1 cellular context compared by ENCODE assay signal in the genomic region with DNA sequence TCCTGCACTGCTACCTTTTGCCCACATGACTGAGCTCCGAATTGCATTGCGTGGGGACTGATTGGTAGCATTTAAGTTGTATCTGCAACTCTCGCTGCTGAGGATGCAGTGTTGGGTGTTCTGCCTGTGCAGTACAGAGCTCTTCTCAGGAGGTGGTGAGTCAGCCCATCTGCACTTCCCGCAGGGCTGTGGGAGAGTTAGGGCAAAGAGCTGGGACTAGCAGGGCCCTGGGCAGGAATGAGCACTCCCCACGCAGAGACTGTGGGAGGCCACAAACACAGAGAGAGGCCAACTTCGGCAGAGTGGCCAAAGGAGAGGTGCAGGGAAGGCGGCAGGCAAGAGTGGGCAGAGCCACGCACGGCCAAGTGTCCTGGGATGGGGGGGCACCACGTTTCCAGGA.
TF ChIP-seq lines count a peak whose summit lies in the region.

No MANE protein-coding gene starts in this region.

TF ChIP-seq in HEK293, 187 proteins besides CTCF, POLR2A, EP300 and RAD21 (continued from another document):
- TF ChIP-seq, protein P1, sequence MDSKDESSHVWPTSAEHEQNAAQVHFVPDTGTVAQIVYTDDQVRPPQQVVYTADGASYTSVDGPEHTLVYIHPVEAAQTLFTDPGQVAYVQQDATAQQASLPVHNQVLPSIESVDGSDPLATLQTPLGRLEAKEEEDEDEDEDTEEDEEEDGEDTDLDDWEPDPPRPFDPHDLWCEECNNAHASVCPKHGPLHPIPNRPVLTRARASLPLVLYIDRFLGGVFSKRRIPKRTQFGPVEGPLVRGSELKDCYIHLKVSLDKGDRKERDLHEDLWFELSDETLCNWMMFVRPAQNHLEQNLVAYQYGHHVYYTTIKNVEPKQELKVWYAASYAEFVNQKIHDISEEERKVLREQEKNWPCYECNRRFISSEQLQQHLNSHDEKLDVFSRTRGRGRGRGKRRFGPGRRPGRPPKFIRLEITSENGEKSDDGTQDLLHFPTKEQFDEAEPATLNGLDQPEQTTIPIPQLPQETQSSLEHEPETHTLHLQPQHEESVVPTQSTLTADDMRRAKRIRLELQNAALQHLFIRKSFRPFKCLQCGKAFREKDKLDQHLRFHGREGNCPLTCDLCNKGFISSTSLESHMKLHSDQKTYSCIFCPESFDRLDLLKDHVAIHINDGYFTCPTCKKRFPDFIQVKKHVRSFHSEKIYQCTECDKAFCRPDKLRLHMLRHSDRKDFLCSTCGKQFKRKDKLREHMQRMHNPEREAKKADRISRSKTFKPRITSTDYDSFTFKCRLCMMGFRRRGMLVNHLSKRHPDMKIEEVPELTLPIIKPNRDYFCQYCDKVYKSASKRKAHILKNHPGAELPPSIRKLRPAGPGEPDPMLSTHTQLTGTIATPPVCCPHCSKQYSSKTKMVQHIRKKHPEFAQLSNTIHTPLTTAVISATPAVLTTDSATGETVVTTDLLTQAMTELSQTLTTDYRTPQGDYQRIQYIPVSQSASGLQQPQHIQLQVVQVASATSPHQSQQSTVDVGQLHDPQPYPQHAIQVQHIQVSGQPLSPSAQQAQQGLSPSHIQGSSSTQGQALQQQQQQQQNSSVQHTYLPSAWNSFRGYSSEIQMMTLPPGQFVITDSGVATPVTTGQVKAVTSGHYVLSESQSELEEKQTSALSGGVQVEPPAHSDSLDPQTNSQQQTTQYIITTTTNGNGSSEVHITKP (tag by site-specific recombination; IDR thresholded peaks at IDR 0.05): peak; percentile 58; the same call in 1 of the 2 replicates
- TF ChIP-seq ZFHX2 (tag by site-specific recombination; conservative IDR thresholded peaks at IDR 0.05): peak; percentile 97
- TF ChIP-seq EGR2 (tag by site-specific recombination; IDR thresholded peaks at IDR 0.05; ENCODE audit: low read depth): peak; percentile 97
- peak; percentile 55 for TF ChIP-seq ZIC2 (tag by site-specific recombination; IDR thresholded peaks at IDR 0.05)
